9 cellular contexts compared by ENCODE assay signal in the genomic region with DNA sequence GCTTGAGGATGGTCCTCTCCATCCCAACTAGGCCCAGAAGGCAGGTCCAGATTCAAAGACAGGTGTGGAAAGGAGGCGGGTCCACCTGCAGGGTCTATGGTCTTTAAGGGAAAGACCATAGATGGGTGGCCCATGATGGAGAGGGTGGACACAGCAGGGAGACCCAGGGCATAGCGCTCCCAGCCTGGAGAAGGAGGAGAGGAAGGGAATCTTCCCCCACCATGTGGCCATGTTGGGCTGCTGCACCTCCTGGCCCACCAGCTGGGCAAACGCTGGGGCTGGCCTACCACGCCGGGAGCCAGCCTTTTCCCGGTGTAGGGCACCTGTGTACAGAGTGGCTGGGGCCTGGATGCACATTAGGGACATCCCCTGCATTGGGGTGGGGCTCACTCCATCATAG.
DNase-seq lines count a peak whose midpoint lies in the region; ATAC-seq and TF ChIP-seq lines count a peak whose summit lies in the region.
"Had no signal": no experiment of that assay in that cellular context is flagged by ENCODE, and none has a peak within 500 bp of the region (broad histone marks: within the 10 kb centered on the region; RNA-seq: fewer than 3 reads in every experiment).

No MANE protein-coding gene starts in this region.

- POLR2A ChIA-PET in activated CD8-positive, alpha-beta T cell treated with anti-CD3 and anti-CD28 coated beads, Interleukin-2, amount 10 ng/mL, durations not matched to agents 7 days and 5 days (lab: Charles Lee), result no interaction called here

- peaks cover 1% of the 10 kb centered on the region for H3K27me3 Mint-ChIP-seq in glutamatergic neuron (ENCODE audit: unreplicated experiment)
- H3K27me3 Mint-ChIP-seq in activated CD8-positive, alpha-beta T cell treated with anti-CD3 and anti-CD28 coated beads, Interleukin-2, amount 10 ng/mL, durations not matched to agents 7 days and 5 days (ENCODE audit: low read depth), result peaks cover 27% of the 10 kb centered on the region

- no peak for TF ChIP-seq POLR2A in sigmoid colon (IDR thresholded peaks at IDR 0.05)

- intact Hi-C loops in sigmoid colon (cut with DNase I), result loop anchor here (10.0 kb wide), 1 partner anchor 338 kb away; no protein-coding TSS in a partner anchor

- WGBS in sigmoid colon, 2 donors, result 35 to 45% methylated on average over 6 of the region's 6 CpGs

- H3K4me3 Mint-ChIP-seq in glutamatergic neuron (ENCODE audit: unreplicated experiment), result no peak overlapping the region
- no peak overlapping the region for H3K4me3 Mint-ChIP-seq in activated CD8-positive, alpha-beta T cell treated with anti-CD3 and anti-CD28 coated beads, Interleukin-2, amount 10 ng/mL, durations not matched to agents 7 days and 5 days
- H3K4me3 Mint-ChIP-seq: CD8-positive, alpha-beta T cell had no signal

- H3K4me3 ChIP-seq in SJSA1, result no peak overlapping the region
- H3K4me3 ChIP-seq in sigmoid colon, result no peak overlapping the region

- no peak overlapping the region for H3K27ac Mint-ChIP-seq in glutamatergic neuron (ENCODE audit: unreplicated experiment)
- no peak overlapping the region for H3K27ac Mint-ChIP-seq in activated CD8-positive, alpha-beta T cell treated with anti-CD3 and anti-CD28 coated beads, Interleukin-2, amount 10 ng/mL, durations not matched to agents 7 days and 5 days
- H3K27ac Mint-ChIP-seq: CD8-positive, alpha-beta T cell had no signal

- 0 out of 2 replicates have a peak, but pooled peaks cover 4% of the 10 kb centered on the region for H3K27me3 ChIP-seq in SJSA1 (replicated peaks)
- H3K27me3 ChIP-seq in sigmoid colon, result no peaks in the 10 kb centered on the region

- no peaks in the 10 kb centered on the region for H3K36me3 ChIP-seq in SJSA1
- no peaks in the 10 kb centered on the region for H3K36me3 ChIP-seq in sigmoid colon

- no peak overlapping the region for H3K27ac ChIP-seq in SJSA1
- no peak overlapping the region for H3K27ac ChIP-seq in sigmoid colon

- peaks cover 5% of the 10 kb centered on the region for H3K4me1 Mint-ChIP-seq in glutamatergic neuron (ENCODE audit: low read depth, unreplicated experiment)
- H3K4me1 Mint-ChIP-seq in activated CD8-positive, alpha-beta T cell treated with anti-CD3 and anti-CD28 coated beads, Interleukin-2, amount 10 ng/mL, durations not matched to agents 7 days and 5 days (ENCODE audit: low read depth), result peaks cover 1% of the 10 kb centered on the region

- no peak for TF ChIP-seq EP300 in sigmoid colon (IDR thresholded peaks at IDR 0.05)

- H3K4me1 ChIP-seq in SJSA1 (replicated peaks) (no peaks in the 10 kb centered on the region), sigmoid colon (peaks cover 0 to 9% (median 0%) of the 10 kb centered on the region in 4 donors)

- DNase-seq in NCI-H510A treated with DMSO at 0.1 percent for 48 hours (lab: John Stamatoyannopoulos, UW) (peak; percentile 16), NCI-H510A (lab: John Stamatoyannopoulos, UW) (no peak), SJSA1 (ENCODE audit: low read depth in 1 of 2, low spot score in 2 of 2) (peak; percentile 15 to 49), glutamatergic neuron (peak; percentile 72), sigmoid colon (peak; percentile 71), mucosa of gallbladder (ENCODE audit: low spot score) (no peak)
- no peak for DNase-seq in activated CD8-positive, alpha-beta T cell treated with anti-CD3 and anti-CD28 coated beads, Interleukin-2, amount 10 ng/mL, durations not matched to agents 7 days and 5 days

- peaks cover 2% of the 10 kb centered on the region for H3K9me3 Mint-ChIP-seq in glutamatergic neuron (ENCODE audit: unreplicated experiment)
- no peaks in the 10 kb centered on the region for H3K9me3 Mint-ChIP-seq in activated CD8-positive, alpha-beta T cell treated with anti-CD3 and anti-CD28 coated beads, Interleukin-2, amount 10 ng/mL, durations not matched to agents 7 days and 5 days (ENCODE audit: insufficient read depth)
- H3K9me3 Mint-ChIP-seq: CD8-positive, alpha-beta T cell had no signal

- TF ChIP-seq CTCF in glutamatergic neuron (IDR thresholded peaks at IDR 0.05; ENCODE audit: partially characterized antibody, unreplicated experiment), result peak; percentile 71
- TF ChIP-seq CTCF in sigmoid colon (IDR thresholded peaks at IDR 0.05), result peak; percentile 52 to 67 (median 57)

- CTCF ChIA-PET in activated CD8-positive, alpha-beta T cell treated with anti-CD3 and anti-CD28 coated beads, Interleukin-2, amount 10 ng/mL, durations not matched to agents 7 days and 5 days (lab: Charles Lee), result no interaction called here

- H3K36me3 Mint-ChIP-seq in glutamatergic neuron (ENCODE audit: unreplicated experiment), result no peaks in the 10 kb centered on the region
- no peaks in the 10 kb centered on the region for H3K36me3 Mint-ChIP-seq in activated CD8-positive, alpha-beta T cell treated with anti-CD3 and anti-CD28 coated beads, Interleukin-2, amount 10 ng/mL, durations not matched to agents 7 days and 5 days (ENCODE audit: low read depth)
- H3K36me3 Mint-ChIP-seq: CD8-positive, alpha-beta T cell had no signal

- no peaks in the 10 kb centered on the region for H3K9me3 ChIP-seq in SJSA1 (replicated peaks)
- no peaks in the 10 kb centered on the region for H3K9me3 ChIP-seq in sigmoid colon

- no peak for ATAC-seq in activated CD8-positive, alpha-beta T cell treated with anti-CD3 and anti-CD28 coated beads, Interleukin-2, amount 10 ng/mL, durations not matched to agents 7 days and 5 days
- ATAC-seq in HG03521 (IDR thresholded peaks at IDR 0.05; ENCODE audit: unreplicated experiment), result no peak
- ATAC-seq: CD8-positive, alpha-beta T cell had no signal

Comparison
In these comparisons a context has a peak if more than half of its experiments do, and no peak if none do; other contexts are left out.
1. DNase-seq: peak in NCI-H510A treated with DMSO at 0.1 percent for 48 hours (single experiment), SJSA1 (2 of 2), glutamatergic neuron (single experiment) and sigmoid colon (single experiment); none in NCI-H510A (single experiment), mucosa of gallbladder (single experiment) and activated CD8-positive, alpha-beta T cell treated with anti-CD3 and anti-CD28 coated beads, Interleukin-2, amount 10 ng/mL, durations not matched to agents 7 days and 5 days (single experiment).